ENCODE assay signal across 9 cellular contexts in genomic region chr17:17729620-17730249, GRCh38. TPM values are rescaled to one million over a fixed set of nuclear protein-coding genes. Genes with fewer than 3 reads are reported as not detected.
DNase-seq lines count a peak whose midpoint lies in the region; ATAC-seq, FAIRE-seq and TF ChIP-seq lines count a peak whose summit lies in the region.
"Had no signal": no experiment of that assay in that cellular context is flagged by ENCODE, and none has a peak within 500 bp of the region (broad histone marks: within the 10 kb centered on the region; RNA-seq: fewer than 3 reads in every experiment).

No MANE protein-coding gene starts in this region.

- H3K27me3 ChIP-seq in muscle layer of colon (ENCODE audit: control insufficient read depth in 1 of 2, insufficient read depth in 2 of 2, low read length in 2 of 2) (no peaks in the 10 kb centered on the region), uterus (no peaks in the 10 kb centered on the region), tibial artery (no peaks in the 10 kb centered on the region)
- H3K27me3 ChIP-seq: SJCRH30 had no signal

- no peak overlapping the region for H3K9ac ChIP-seq in muscle layer of colon (ENCODE audit: low read length)

- TF ChIP-seq POLR2A in GM12892 (IDR thresholded peaks at IDR 0.05; ENCODE audit: low read depth, low read length) (no peak), uterus (IDR thresholded peaks at IDR 0.05) (no peak)

- TF ChIP-seq CTCF in LNCAP (IDR thresholded peaks at IDR 0.05) (peak; percentile 60), uterus (IDR thresholded peaks at IDR 0.05) (peak; percentile 26 to 59 (median 50)), tibial artery (IDR thresholded peaks at IDR 0.05) (peak in 1 of 2 experiments; percentile 26)

- ATAC-seq in activated CD4-positive, CD25-positive, alpha-beta regulatory T cell treated with anti-CD3 and anti-CD28 coated beads, Interleukin-2, amount 50 U/mL, for 24 hours = peak; percentile 76 to 86

- H3K4me1 ChIP-seq in muscle layer of colon (ENCODE audit: insufficient read depth, low read length) (peaks cover 42% of the 10 kb centered on the region), uterus (peaks cover 0 to 10% of the 10 kb centered on the region in 2 donors), tibial artery (peaks cover 0 to 31% (median 5%) of the 10 kb centered on the region in 4 donors)
- H3K4me1 ChIP-seq: SJCRH30 had no signal

- H3K36me3 ChIP-seq in muscle layer of colon (ENCODE audit: insufficient read depth, low read length) = no peaks in the 10 kb centered on the region
- no peaks in the 10 kb centered on the region for H3K36me3 ChIP-seq in uterus
- H3K36me3 ChIP-seq in tibial artery = no peaks in the 10 kb centered on the region

- peak; percentile 84 for FAIRE-seq in GM12892 (lab: Jason Lieb, UNC)

- peak; percentile 68 for DNase-seq in GM12892 (ENCODE audit: insufficient read length)
- DNase-seq in cerebellum (ENCODE audit: low spot score) = peak; percentile 69
- no peak for DNase-seq in uterus
- no peak for DNase-seq in tibial artery
- DNase-seq in GF-D8 (lab: John Stamatoyannopoulos, UW) = no peak

- intact Hi-C loops in uterus (cut with DNase I; ENCODE audit: low total_unique reads) (no loop called here), tibial artery (cut with DNase I; ENCODE audit: low total_unique reads) (no loop called here)

- H3K9me3 ChIP-seq in muscle layer of colon (ENCODE audit: low read length) = no peaks in the 10 kb centered on the region
- no peaks in the 10 kb centered on the region for H3K9me3 ChIP-seq in uterus
- H3K9me3 ChIP-seq in tibial artery = no peaks in the 10 kb centered on the region
- H3K9me3 ChIP-seq: SJCRH30 had no signal

- H3K4me3 ChIP-seq in muscle layer of colon (ENCODE audit: low read depth in 1 of 2, low read length in 2 of 2) (no peak overlapping the region), uterus (no peak overlapping the region), tibial artery (no peak overlapping the region)
- H3K4me3 ChIP-seq: SJCRH30 had no signal

- H3K27ac ChIP-seq in muscle layer of colon (ENCODE audit: low read depth, low read length) (peak overlapping the region; percentile 6), uterus (no peak overlapping the region), tibial artery (no peak overlapping the region)
- H3K27ac ChIP-seq: SJCRH30 had no signal

RNA-seq across cellular contexts. Expression of gene RAI1, which starts 48.5 kb away (rescaled TPM):
- 5.7 TPM for polyA plus RNA-seq in GM12892 (2012; ENCODE audit: missing spikeins)
- 23.0 TPM for total RNA-seq in cerebellum
- total RNA-seq in uterus = 10 to 100 TPM in 3 of 4 donors, 1 to 10 TPM in 1; 10.0 to 66.1 (median 15.3) TPM

Comparison
In these comparisons a context has a peak if more than half of its experiments do, and no peak if none do; other contexts are left out.
1. DNase-seq: peak in GM12892 (single experiment) and cerebellum (single experiment); none in uterus (0 of 2), tibial artery (0 of 2) and GF-D8 (single experiment).